9 cellular contexts compared by ENCODE assay signal in the genomic region with DNA sequence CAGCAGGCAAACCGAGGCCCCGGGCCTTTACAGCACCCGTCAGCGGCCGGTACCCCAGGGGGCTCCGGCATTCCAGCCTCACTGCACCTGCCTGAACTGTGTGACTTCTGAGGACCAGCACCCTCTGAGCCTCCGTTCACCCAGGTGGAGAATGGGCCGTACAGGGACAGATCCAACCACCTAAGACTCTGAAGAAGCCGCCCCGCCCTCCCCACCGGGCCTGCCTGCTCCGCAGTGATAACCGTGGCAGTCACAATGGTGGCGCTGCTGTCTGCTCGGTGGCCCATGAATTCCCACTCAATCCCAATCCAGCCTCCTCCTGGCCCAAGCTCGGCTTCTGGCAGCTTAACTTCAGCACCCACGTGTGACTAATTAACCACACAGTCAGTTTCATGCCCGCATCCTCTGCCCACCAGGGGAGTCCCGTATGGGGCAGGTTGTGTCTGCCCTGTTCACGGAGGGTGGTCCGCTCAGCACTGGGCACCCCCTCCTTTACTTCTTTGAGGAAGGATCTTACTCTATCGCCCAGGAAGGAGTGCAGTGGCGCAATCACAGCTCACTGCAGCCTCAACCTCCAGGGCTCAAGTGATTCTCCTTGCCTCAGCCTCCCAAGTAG. TPM values are rescaled to one million over a fixed set of nuclear protein-coding genes. Genes with fewer than 3 reads are reported as not detected.
DNase-seq lines count a peak whose midpoint lies in the region; ATAC-seq and TF ChIP-seq lines count a peak whose summit lies in the region.
"Had no signal": no experiment of that assay in that cellular context is flagged by ENCODE, and none has a peak within 500 bp of the region (broad histone marks: within the 10 kb centered on the region; RNA-seq: fewer than 3 reads in every experiment).

No MANE protein-coding gene starts in this region.

- peaks cover 56% of the 10 kb centered on the region for H3K79me2 ChIP-seq in SK-N-SH (ENCODE audit: insufficient read depth)

- TF ChIP-seq CTCF in GM13977 (IDR thresholded peaks at IDR 0.05; ENCODE audit: extremely low read depth, insufficient read depth, missing control alignments) (peak; percentile 26), SK-N-SH (IDR thresholded peaks at IDR 0.05) (no peak), progenitor cell of endocrine pancreas (IDR thresholded peaks at IDR 0.05; ENCODE audit: unreplicated experiment) (no peak)

- no peak overlapping the region for H3K27ac Mint-ChIP-seq in progenitor cell of endocrine pancreas

- H3K27ac ChIP-seq in rectal smooth muscle tissue (ENCODE audit: low read depth, low read length) (no peak overlapping the region), SK-N-SH (ENCODE audit: low read depth in 2 of 2, low read length in 1 of 2) (no peak overlapping the region)

- DNase-seq in GM13977 (ENCODE audit: low spot score) (peak; percentile 71), NCI-H146 treated with DMSO at 0.1 percent for 48 hours (lab: John Stamatoyannopoulos, UW; ENCODE audit: unreplicated experiment) (no peak), SK-N-SH (no peak), progenitor cell of endocrine pancreas (ENCODE audit: low spot score, unreplicated experiment) (no peak), KBM-7 (no peak)
- peak; percentile 53 to 55 for DNase-seq in activated T-cell treated with anti-CD3 and anti-CD28 coated beads, Interleukin-2, amount 50 U/mL, for 48 hours
- DNase-seq: NCI-H1436 treated with DMSO at 0.1 percent for 48 hours had no signal

- H3K4me2 ChIP-seq in SK-N-SH = no peak overlapping the region

- in situ Hi-C loops in GM13977 (cut with MboI; ENCODE audit: low pct_unique_long_range_greater_than_20kb, low sequenced_read_pairs, unreplicated experiment) = no loop called here
- in situ Hi-C loops in KBM-7 (cut with MboI; ENCODE audit: low pct_unique_long_range_greater_than_20kb, low sequenced_read_pairs) = no loop called here

- 95% methylated on average over 15 of the region's 23 CpGs for WGBS in SK-N-SH (ENCODE audit: low lambda C conversion rate)

- TF ChIP-seq RAD21 in SK-N-SH (IDR thresholded peaks at IDR 0.05; ENCODE audit: low read length) = no peak

- peaks cover 3% of the 10 kb centered on the region for H3F3A ChIP-seq in SK-N-SH (replicated peaks; ENCODE audit: insufficient read depth)

- peaks cover 53% of the 10 kb centered on the region for H4K20me1 ChIP-seq in SK-N-SH (ENCODE audit: insufficient read depth)

- H3K9me3 ChIP-seq in SK-N-SH = no peaks in the 10 kb centered on the region

- H2AFZ ChIP-seq in SK-N-SH (ENCODE audit: low read depth) = no peak overlapping the region

- H3K4me1 Mint-ChIP-seq in progenitor cell of endocrine pancreas (ENCODE audit: low read depth) = peaks cover 8% of the 10 kb centered on the region

- peaks cover 5% of the 10 kb centered on the region for H3K36me3 Mint-ChIP-seq in progenitor cell of endocrine pancreas (ENCODE audit: insufficient read depth)

- no peak overlapping the region for H3K4me3 Mint-ChIP-seq in progenitor cell of endocrine pancreas (ENCODE audit: low read depth)

- H3K4me1 ChIP-seq in rectal smooth muscle tissue (ENCODE audit: control insufficient read depth, insufficient read depth, low read length) (peaks cover 2% of the 10 kb centered on the region), SK-N-SH (ENCODE audit: control insufficient read depth in 1 of 2, insufficient read depth in 2 of 2, low read depth in 1 of 2, low read length in 1 of 2) (peaks cover 0 to 9% of the 10 kb centered on the region in 2 experiments; a peak in 2 of 4 replicates)

- no peak overlapping the region for H3K4me3 ChIP-seq in rectal smooth muscle tissue (ENCODE audit: low read length)
- no peak overlapping the region for H3K4me3 ChIP-seq in SK-N-SH (ENCODE audit: low read depth in 2 of 2, low read length in 1 of 2)

- H3K36me3 ChIP-seq in rectal smooth muscle tissue (ENCODE audit: control insufficient read depth, insufficient read depth, low read length) (peaks cover 3% of the 10 kb centered on the region), SK-N-SH (replicated peaks in 1 of 2; ENCODE audit: control insufficient read depth in 1 of 2, insufficient read depth in 2 of 2, low read length in 1 of 2) (peaks cover 9 to 40% of the 10 kb centered on the region in 2 experiments)

- H3K27me3 ChIP-seq in rectal smooth muscle tissue (ENCODE audit: control insufficient read depth, insufficient read depth, low read length) (no peaks in the 10 kb centered on the region), SK-N-SH (ENCODE audit: insufficient read depth) (no peaks in the 10 kb centered on the region)

- POLR2A ChIA-PET in SK-N-SH (lab: Yijun Ruan, JAX) = no interaction called here

- H3K9ac ChIP-seq in rectal smooth muscle tissue (ENCODE audit: low read length) = peak overlapping the region; percentile 49
- H3K9ac ChIP-seq in SK-N-SH = no peak overlapping the region

- ATAC-seq in GM21825 (IDR thresholded peaks at IDR 0.05; ENCODE audit: unreplicated experiment) = peak; percentile 1

- no peak for TF ChIP-seq EP300 in SK-N-SH (IDR thresholded peaks at IDR 0.05; ENCODE audit: borderline replicate concordance in 1 of 2, low read depth in 1 of 2, low read length in 1 of 2)

- H3K9me3 Mint-ChIP-seq in progenitor cell of endocrine pancreas (ENCODE audit: low read depth) = no peaks in the 10 kb centered on the region

- CTCF ChIA-PET in SK-N-SH (lab: Yijun Ruan, JAX) = interaction anchor here (1.7 kb wide), 1 partner anchor 24 kb away, joined by 8 read pairs; no protein-coding TSS in a partner anchor

- no peaks in the 10 kb centered on the region for H3K9me2 ChIP-seq in SK-N-SH

- no peaks in the 10 kb centered on the region for H3K27me3 Mint-ChIP-seq in progenitor cell of endocrine pancreas

TF ChIP-seq in SK-N-SH, 30 proteins besides CTCF, POLR2A, EP300 and RAD21 (continues in another document):
- TF ChIP-seq TAF1 (IDR thresholded peaks at IDR 0.05; ENCODE audit: borderline replicate concordance, low read depth, low read length) = no peak
- no peak for TF ChIP-seq EZH2phosphoT487 (IDR thresholded peaks at IDR 0.05; ENCODE audit: borderline replicate concordance, low read depth)
- TF ChIP-seq CHD2 (IDR thresholded peaks at IDR 0.05; ENCODE audit: low read length, partially characterized antibody) = no peak
- no peak for TF ChIP-seq ELF1 (IDR thresholded peaks at IDR 0.05)
- TF ChIP-seq NRF1 (IDR thresholded peaks at IDR 0.05; ENCODE audit: low read depth, low read length) = no peak
- no peak for TF ChIP-seq FOXM1 (IDR thresholded peaks at IDR 0.05; ENCODE audit: low read depth)
- no peak for TF ChIP-seq SIN3A (IDR thresholded peaks at IDR 0.05; ENCODE audit: borderline replicate concordance, low read depth, low read length)
- no peak for TF ChIP-seq RXRA (IDR thresholded peaks at IDR 0.05; ENCODE audit: borderline replicate concordance, low read depth)
- no peak for TF ChIP-seq RFX5 (IDR thresholded peaks at IDR 0.05; ENCODE audit: low read length)
- TF ChIP-seq, protein P1, sequence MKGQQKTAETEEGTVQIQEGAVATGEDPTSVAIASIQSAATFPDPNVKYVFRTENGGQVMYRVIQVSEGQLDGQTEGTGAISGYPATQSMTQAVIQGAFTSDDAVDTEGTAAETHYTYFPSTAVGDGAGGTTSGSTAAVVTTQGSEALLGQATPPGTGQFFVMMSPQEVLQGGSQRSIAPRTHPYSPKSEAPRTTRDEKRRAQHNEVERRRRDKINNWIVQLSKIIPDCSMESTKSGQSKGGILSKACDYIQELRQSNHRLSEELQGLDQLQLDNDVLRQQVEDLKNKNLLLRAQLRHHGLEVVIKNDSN (IDR thresholded peaks at IDR 0.05; ENCODE audit: borderline replicate concordance, low read depth) = no peak
- TF ChIP-seq FOSL2 (IDR thresholded peaks at IDR 0.05; ENCODE audit: borderline replicate concordance, low read depth) = no peak
- no peak for TF ChIP-seq MEF2A (IDR thresholded peaks at IDR 0.05; ENCODE audit: borderline replicate concordance, low read depth)
- TF ChIP-seq, protein P2, sequence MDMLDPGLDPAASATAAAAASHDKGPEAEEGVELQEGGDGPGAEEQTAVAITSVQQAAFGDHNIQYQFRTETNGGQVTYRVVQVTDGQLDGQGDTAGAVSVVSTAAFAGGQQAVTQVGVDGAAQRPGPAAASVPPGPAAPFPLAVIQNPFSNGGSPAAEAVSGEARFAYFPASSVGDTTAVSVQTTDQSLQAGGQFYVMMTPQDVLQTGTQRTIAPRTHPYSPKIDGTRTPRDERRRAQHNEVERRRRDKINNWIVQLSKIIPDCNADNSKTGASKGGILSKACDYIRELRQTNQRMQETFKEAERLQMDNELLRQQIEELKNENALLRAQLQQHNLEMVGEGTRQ (IDR thresholded peaks at IDR 0.05; ENCODE audit: borderline replicate concordance, low read depth, low read length) = no peak

RNA-seq across cellular contexts. Expression of a gene that starts 3.4 kb away (rescaled TPM):
- polyA plus RNA-seq in SK-N-SH (2012; rRNA removed) = 81.3 and 104 TPM in 2 replicates
- polyA plus RNA-seq in SK-N-SH (2012; cell fraction: cytosol; rRNA removed) = 49.6 and 82.9 TPM in 2 replicates
- polyA plus RNA-seq in SK-N-SH (2012; cell fraction: nucleus; rRNA removed) = 173 and 175 TPM in 2 replicates
- 318 and 334 TPM in 2 replicates for total RNA-seq in progenitor cell of endocrine pancreas

RNA-seq across cellular contexts. Expression of a gene that starts 43.8 kb away (rescaled TPM):
- polyA plus RNA-seq in SK-N-SH (2012; rRNA removed) = 247 and 372 TPM in 2 replicates
- 232 and 233 TPM in 2 replicates for polyA plus RNA-seq in SK-N-SH (2012; cell fraction: cytosol; rRNA removed)
- 81.2 and 187 TPM in 2 replicates for polyA plus RNA-seq in SK-N-SH (2012; cell fraction: nucleus; rRNA removed)
- total RNA-seq in progenitor cell of endocrine pancreas = 156 and 171 TPM in 2 replicates

RNA-seq across cellular contexts. Expression of a gene that starts 56.4 kb away (rescaled TPM):
- polyA plus RNA-seq in SK-N-SH (2012; rRNA removed) = 74.1 and 96.5 TPM in 2 replicates
- polyA plus RNA-seq in SK-N-SH (2012; cell fraction: cytosol; rRNA removed) = 44.9 and 52.3 TPM in 2 replicates
- 183 and 250 TPM in 2 replicates for polyA plus RNA-seq in SK-N-SH (2012; cell fraction: nucleus; rRNA removed)
- total RNA-seq in progenitor cell of endocrine pancreas = 131 and 133 TPM in 2 replicates

Comparison
In these comparisons a context has a peak if more than half of its experiments do, and no peak if none do; other contexts are left out.
1. DNase-seq: peak in GM13977 (single experiment) and activated T-cell treated with anti-CD3 and anti-CD28 coated beads, Interleukin-2, amount 50 U/mL, for 48 hours (2 of 2); none in NCI-H146 treated with DMSO at 0.1 percent for 48 hours (single experiment), SK-N-SH (single experiment), progenitor cell of endocrine pancreas (single experiment) and KBM-7 (single experiment).